28 cellular contexts compared by ENCODE assay signal in genomic region chr1:38141483-38141882, GRCh38.
"Had no signal": no experiment of that assay in that cellular context is flagged by ENCODE, and none has a peak within 500 bp of the region (broad histone marks: within the 10 kb centered on the region; RNA-seq: fewer than 3 reads in every experiment).

No MANE protein-coding gene starts in this region.

- H3K4me3 ChIP-seq: breast epithelium, esophagus muscularis mucosa, heart left ventricle, psoas muscle, sigmoid colon, stomach, thyroid gland, upper lobe of right lung had no signal

- H3K36me3 ChIP-seq: breast epithelium, esophagus muscularis mucosa, heart left ventricle, sigmoid colon, stomach, thyroid gland, upper lobe of right lung had no signal

- H3K27me3 ChIP-seq: thyroid gland had no signal

- H3K27ac Mint-ChIP-seq: activated CD4-positive, alpha-beta memory T cell treated with anti-CD3 and anti-CD28 coated beads, Interleukin-2, amount 10 ng/mL, durations not matched to agents 7 days and 5 days; activated CD4-positive, alpha-beta T cell treated with anti-CD3 and anti-CD28 coated beads, Interleukin-2, amount 10 ng/mL, durations not matched to agents 24 days and 14 days; activated naive CD4-positive, alpha-beta T cell treated with anti-CD3 and anti-CD28 coated beads, Interleukin-2, amount 50 U/mL, for 72 hours; activated T-helper 2 cell treated with anti-CD3 and anti-CD28 coated beads, Interferon-gamma antibody, Interleukin-2, Interleukin-4, amounts not matched to agents 10 μg/mL and 5 μg/mL and 100 μg/mL, durations not matched to agents 14 hours and 24 hours and 36 hours; stimulated activated memory B cell treated with anti-CD40 and anti-IgM and Interleukin-4, amounts not matched to agents 10 μg/mL and 1 μg/mL and 100 μg/mL, for 72 hours had no signal

- H3K79me2 ChIP-seq: parathyroid adenoma had no signal

- H3K4me1 Mint-ChIP-seq: activated CD4-positive, alpha-beta memory T cell treated with anti-CD3 and anti-CD28 coated beads, Interleukin-2, amount 10 ng/mL, durations not matched to agents 7 days and 5 days; activated CD4-positive, alpha-beta T cell treated with anti-CD3 and anti-CD28 coated beads, Interleukin-2, amount 10 ng/mL, durations not matched to agents 24 days and 14 days; naive B cell had no signal

- H2AFZ ChIP-seq: parathyroid adenoma had no signal

- H3K9me3 ChIP-seq: psoas muscle, thyroid gland, upper lobe of right lung had no signal

- DNase-seq: activated CD4-positive, alpha-beta memory T cell treated with anti-CD3 and anti-CD28 coated beads, Interleukin-2, amount 10 ng/mL, durations not matched to agents 7 days and 5 days; activated CD4-positive, alpha-beta T cell treated with anti-CD3 and anti-CD28 coated beads, Interleukin-2, amount 10 ng/mL, durations not matched to agents 24 days and 14 days; activated CD4-positive, CD25-positive, alpha-beta regulatory T cell treated with anti-CD3 and anti-CD28 coated beads, Interleukin-2, amount 50 U/mL, for 72 hours; activated CD8-positive, alpha-beta memory T cell treated with anti-CD3 and anti-CD28 coated beads, Interleukin-2, amount 50 U/mL, for 48 hours; activated T-cell treated with anti-CD3 and anti-CD28 coated beads, Interleukin-2, amount 50 U/mL, for 4 hours; central memory CD4-positive, alpha-beta T cell; foreskin keratinocyte; heart left ventricle; hypothalamus; left cardiac atrium; left ventricle myocardium superior; naive B cell; occipital lobe; psoas muscle; sigmoid colon; small intestine; stimulated activated CD4-positive, alpha-beta T cell treated with anti-CD3 and anti-CD28 coated beads, Interleukin-4, amount 100 ng/mL, for 4 hours; stimulated activated CD8-positive, alpha-beta memory T cell treated with anti-CD3 and anti-CD28 coated beads, Interleukin-4, amount 100 ng/mL, for 48 hours; stomach; T-helper 1 cell; thyroid gland; upper lobe of right lung had no signal

- H3K9ac ChIP-seq: parathyroid adenoma had no signal

- H3K27ac ChIP-seq: breast epithelium, esophagus muscularis mucosa, foreskin keratinocyte, heart left ventricle, parathyroid adenoma, psoas muscle, sigmoid colon, stomach, thyroid gland, upper lobe of right lung had no signal

- H3K4me3 Mint-ChIP-seq: activated CD4-positive, alpha-beta memory T cell treated with anti-CD3 and anti-CD28 coated beads, Interleukin-2, amount 10 ng/mL, durations not matched to agents 7 days and 5 days; activated CD4-positive, alpha-beta T cell treated with anti-CD3 and anti-CD28 coated beads, Interleukin-2, amount 10 ng/mL, durations not matched to agents 24 days and 14 days; activated T-cell treated with anti-CD3 and anti-CD28 coated beads, Interleukin-2, amount 50 U/mL, for 4 hours; naive B cell; stimulated activated memory B cell treated with anti-CD40 and anti-IgM and Interleukin-4, amounts not matched to agents 10 μg/mL and 1 μg/mL and 100 μg/mL, for 72 hours had no signal

- ATAC-seq: activated naive CD4-positive, alpha-beta T cell treated with anti-CD3 and anti-CD28 coated beads, Interleukin-2, amount 50 U/mL, for 72 hours; activated T-cell treated with anti-CD3 and anti-CD28 coated beads, Interleukin-2, amount 50 U/mL, for 4 hours; foreskin keratinocyte; heart left ventricle; left cardiac atrium; left ventricle myocardium superior; psoas muscle; stimulated activated memory B cell treated with anti-CD40 and anti-IgM and Interleukin-4, amounts not matched to agents 10 μg/mL and 1 μg/mL and 100 μg/mL, for 72 hours; upper lobe of right lung had no signal
